Comparison of ENCODE assay signal across 8 cellular contexts in the genomic region with DNA sequence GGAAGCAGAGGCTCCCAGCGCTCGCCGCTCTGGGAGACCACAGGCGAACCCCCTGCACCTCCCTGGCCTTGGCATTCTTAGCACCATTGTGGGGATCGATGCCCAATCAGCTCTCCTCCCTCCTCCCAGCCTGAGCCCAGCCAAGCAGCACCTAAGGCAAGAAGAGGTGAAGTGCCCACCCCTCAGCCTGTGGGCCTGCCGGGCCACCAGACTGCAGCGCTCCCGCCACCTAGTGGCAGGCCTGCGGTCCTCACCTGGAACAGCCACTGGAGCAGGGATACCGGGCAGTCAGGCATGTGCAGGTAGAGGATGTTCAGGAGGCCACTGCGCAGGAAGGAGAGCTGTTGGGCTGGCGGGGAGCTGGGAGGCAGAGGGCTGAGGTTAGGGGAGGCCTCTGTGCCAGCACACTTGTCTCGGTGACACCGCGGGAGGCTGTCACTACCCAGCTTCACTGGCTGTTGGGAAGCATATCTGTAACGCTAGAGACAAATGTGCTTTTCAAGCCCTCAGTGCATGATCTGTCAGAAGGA. TPM values are rescaled to one million over a fixed set of nuclear protein-coding genes. Genes with fewer than 3 reads are reported as not detected.
DNase-seq lines count a peak whose midpoint lies in the region; ATAC-seq and TF ChIP-seq lines count a peak whose summit lies in the region.

No MANE protein-coding gene starts in this region.

- H3K9me3 ChIP-seq in heart right ventricle = no peaks in the 10 kb centered on the region
- H3K9me3 ChIP-seq in psoas muscle = no peaks in the 10 kb centered on the region
- H3K9me3 ChIP-seq in vagina = no peaks in the 10 kb centered on the region

- H3K36me3 ChIP-seq in heart right ventricle = no peaks in the 10 kb centered on the region
- no peaks in the 10 kb centered on the region for H3K36me3 ChIP-seq in psoas muscle (ENCODE audit: insufficient read depth in 1 of 2, low read depth in 1 of 2)
- H3K36me3 ChIP-seq in vagina = no peaks in the 10 kb centered on the region

- H3K4me3 ChIP-seq in heart right ventricle = peak overlapping the region in 1 of 10 donors; percentile 6
- H3K4me3 ChIP-seq in psoas muscle = no peak overlapping the region
- H3K4me3 ChIP-seq in vagina = no peak overlapping the region

- ATAC-seq in GM18502 (IDR thresholded peaks at IDR 0.05; ENCODE audit: poor library complexity, unreplicated experiment) (peak; percentile 67), heart right ventricle (peak; percentile 81 to 93 (median 87)), psoas muscle (peak; percentile 83 to 98 (median 95))

- 30 to 33% methylated on average over 16 of the region's 16 CpGs for WGBS in heart right ventricle, 2 donors
- 29 to 31% (median 30%) methylated on average over 16 of the region's 16 CpGs for WGBS in psoas muscle, 3 donors

- no peak for TF ChIP-seq POLR2A in vagina (IDR thresholded peaks at IDR 0.05)

- TF ChIP-seq CTCF in 22Rv1 (IDR thresholded peaks at IDR 0.05) (peak; percentile 97), heart right ventricle (IDR thresholded peaks at IDR 0.05) (peak; percentile 90 to 98 (median 93)), psoas muscle (IDR thresholded peaks at IDR 0.05) (peak; percentile 92), vagina (IDR thresholded peaks at IDR 0.05) (peak; percentile 73 to 95 (median 87))

- peak; percentile 63 for DNase-seq in NCI-H1092 treated with DMSO at 0.1 percent for 48 hours (lab: John Stamatoyannopoulos, UW)
- DNase-seq in SW480 (ENCODE audit: low spot score) = peak; percentile 58
- peak; percentile 55 for DNase-seq in activated naive CD8-positive, alpha-beta T cell treated with anti-CD3 and anti-CD28 coated beads, Interleukin-2, amount 50 U/mL, for 16 hours (ENCODE audit: low read depth, low spot score)
- DNase-seq in heart right ventricle = peak; percentile 69 to 78
- DNase-seq in psoas muscle = peak; percentile 70 to 84
- DNase-seq in vagina (ENCODE audit: extremely low spot score in 2 of 2) = no peak

- intact Hi-C loops in heart right ventricle (cut with DNase I) = loop anchor here in 9 of 10 donors (1.0 to 5.0 kb wide), 8 partner anchors 34 to 94 kb away; partner anchors contain the start of genes ANKRD39 (in 9 of the 9) and SEMA4C (in 1 of the 9)
- intact Hi-C loops in psoas muscle (cut with DNase I) = loop anchor here in 1 of 2 donors (2.0 kb wide), 1 partner anchor 92 kb away; the partner anchor contains the start of gene ANKRD39
- intact Hi-C loops in vagina (cut with DNase I) = loop anchor here (5.0 kb wide), 1 partner anchor 44 kb away; no protein-coding TSS in a partner anchor

- H3K27ac ChIP-seq in 22Rv1 (no peak overlapping the region), heart right ventricle (no peak overlapping the region), psoas muscle (no peak overlapping the region), vagina (peak overlapping the region; percentile 79)

- H3K4me1 ChIP-seq in heart right ventricle = peaks cover 13 to 47% (median 39%) of the 10 kb centered on the region in 9 donors
- H3K4me1 ChIP-seq in psoas muscle = peaks cover 5% of the 10 kb centered on the region
- H3K4me1 ChIP-seq in vagina = peaks cover 44% of the 10 kb centered on the region

- H3K27me3 ChIP-seq in heart right ventricle (peaks cover 0 to 9% (median 0%) of the 10 kb centered on the region in 7 donors), psoas muscle (ENCODE audit: insufficient read depth in 3 of 3, low read length in 2 of 3) (no peaks in the 10 kb centered on the region), vagina (no peaks in the 10 kb centered on the region)

RNA-seq across cellular contexts. Expression of gene FAM178B, which starts 35.2 kb away (rescaled TPM):
- total RNA-seq in heart right ventricle (1 to 10 TPM in 2 of 10 donors, under 1 TPM in 7, not detected in 1; 0.30 to 1.3 (median 0.47) TPM), psoas muscle (not detected), vagina (not detected)
- polyA plus RNA-seq in heart right ventricle (under 1 TPM; 0.30 to 0.80 TPM), psoas muscle (under 1 TPM; 0.06 to 0.49 (median 0.16) TPM)

Comparison
In these comparisons a context has a peak if more than half of its experiments do, and no peak if none do; other contexts are left out.
1. DNase-seq: peak in NCI-H1092 treated with DMSO at 0.1 percent for 48 hours (single experiment), SW480 (single experiment), activated naive CD8-positive, alpha-beta T cell treated with anti-CD3 and anti-CD28 coated beads, Interleukin-2, amount 50 U/mL, for 16 hours (single experiment), heart right ventricle (2 of 2) and psoas muscle (2 of 2); none in vagina (0 of 2).
2. Peak in every context shown above with its lines, with median percentiles within 50 percentile points of each other: CTCF ChIP-seq and ATAC-seq.